In genomic region chr9:104747245-104747564, GRCh38 we compare ENCODE assay signal across 1 cellular context.
A peak's percentile ranks its signal among the peaks of the same experiment; 100 is the strongest.
TF ChIP-seq lines count a peak whose summit lies in the region.

No MANE protein-coding gene starts in this region.

TF ChIP-seq in GM23338, 12 proteins besides CTCF, POLR2A, EP300 and RAD21 (continued from another document):
- TF ChIP-seq REST (IDR thresholded peaks at IDR 0.05; ENCODE audit: unreplicated experiment) (peak; percentile 2), ZNF114 (CRISPR knock-in tag; IDR thresholded peaks at IDR 0.05) (no peak), ZNF462 (CRISPR knock-in tag; IDR thresholded peaks at IDR 0.05) (no peak)
